In the genomic region with DNA sequence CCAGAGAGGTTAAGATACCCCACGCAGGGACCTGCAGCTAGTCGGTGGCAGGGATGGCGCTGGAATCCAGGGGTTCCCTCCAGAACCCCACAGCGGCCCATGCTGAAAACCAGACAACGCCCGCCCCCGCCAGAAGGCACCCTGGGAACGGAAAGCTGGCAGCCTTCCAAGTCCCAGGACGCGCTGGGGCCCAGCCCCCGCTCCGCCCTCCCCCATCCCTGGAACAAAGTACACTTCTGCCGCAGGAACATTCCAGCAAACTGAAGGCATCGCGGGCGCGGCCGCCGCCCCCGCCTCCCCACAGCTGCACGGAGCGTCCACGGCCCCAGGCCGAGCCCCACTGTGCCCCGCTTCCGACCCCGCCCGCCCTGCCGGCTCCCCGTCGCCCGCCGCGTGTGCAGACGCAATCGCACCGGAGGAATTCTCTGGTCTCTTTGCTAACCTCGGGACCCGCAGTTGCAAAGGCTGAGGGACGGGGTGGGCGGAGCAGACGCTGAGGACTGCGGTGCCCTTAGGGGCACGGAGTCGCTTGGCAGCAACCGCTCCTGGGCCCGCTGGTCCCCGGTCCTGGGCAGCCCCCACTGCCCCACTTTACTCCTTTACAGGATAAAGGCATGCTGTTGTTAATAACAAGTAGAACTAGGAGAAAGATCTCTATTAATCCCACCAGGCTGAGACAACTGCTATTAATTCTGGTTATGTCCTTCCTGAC, we compare ENCODE assay signal across 8 cellular contexts. TPM values are rescaled to one million over a fixed set of nuclear protein-coding genes. Genes with fewer than 3 reads are reported as not detected.
DNase-seq lines count a peak whose midpoint lies in the region; ATAC-seq and TF ChIP-seq lines count a peak whose summit lies in the region.

No MANE protein-coding gene starts in this region.

- no peak for TF ChIP-seq POLR2A in uterus (IDR thresholded peaks at IDR 0.05)

- 3% methylated on average over 40 of the region's 48 CpGs for WGBS in hepatocyte (ENCODE audit: low lambda C conversion rate, missing lambda C conversion rate)

- TF ChIP-seq CTCF in astrocyte of the cerebellum (IDR thresholded peaks at IDR 0.05; ENCODE audit: low read depth, low read length, missing control alignments) (no peak), hepatocyte (IDR thresholded peaks at IDR 0.05; ENCODE audit: poor library complexity) (no peak), uterus (IDR thresholded peaks at IDR 0.05) (no peak)

- CTCF ChIA-PET in CD4-positive, alpha-beta memory T cell (lab: Charles Lee; ENCODE audit: partially characterized antibody) = interaction anchor here (0.6 kb wide), 1 partner anchor 340 kb away, joined by 3 read pairs; no protein-coding TSS in a partner anchor

- peak overlapping the region; percentile 4 to 87 (median 75) for H3K4me3 Mint-ChIP-seq in CD4-positive, alpha-beta memory T cell
- peak overlapping the region; percentile 85 for H3K4me3 Mint-ChIP-seq in T-helper 17 cell

- H3K9me3 ChIP-seq in CD4-positive, alpha-beta memory T cell (ENCODE audit: control insufficient read depth in 1 of 2, low read length in 2 of 2) = no peaks in the 10 kb centered on the region
- H3K9me3 ChIP-seq in T-helper 17 cell (ENCODE audit: control insufficient read depth, low read length, poor library complexity, severe bottlenecking) = no peaks in the 10 kb centered on the region
- no peaks in the 10 kb centered on the region for H3K9me3 ChIP-seq in hepatocyte (ENCODE audit: low read depth)
- no peaks in the 10 kb centered on the region for H3K9me3 ChIP-seq in uterus

- H3K27ac Mint-ChIP-seq in CD4-positive, alpha-beta memory T cell = peak overlapping the region in 1 of 7 donors; percentile 14
- H3K27ac Mint-ChIP-seq in T-helper 17 cell = no peak overlapping the region

- H4K20me1 ChIP-seq in hepatocyte (ENCODE audit: insufficient read depth, poor library complexity, severe bottlenecking) = no peaks in the 10 kb centered on the region

- peak overlapping the region in 1 of 2 donors; percentile 13 for H3K4me3 ChIP-seq in CD4-positive, alpha-beta memory T cell (ENCODE audit: low read length in 2 of 2)
- H3K4me3 ChIP-seq in astrocyte of the cerebellum (ENCODE audit: low read depth, low read length) (peak overlapping the region; percentile 33), hepatocyte (no peak overlapping the region), uterus (peak overlapping the region; percentile 9 to 38)

- TF ChIP-seq EP300 in Ishikawa (IDR thresholded peaks at IDR 0.05; ENCODE audit: borderline replicate concordance) = peak; percentile 89

- H3K9me2 ChIP-seq in hepatocyte (replicated peaks; ENCODE audit: insufficient read depth) = no peaks in the 10 kb centered on the region

- H3K4me1 ChIP-seq in CD4-positive, alpha-beta memory T cell (ENCODE audit: insufficient read depth, low read length) = peaks cover 10% of the 10 kb centered on the region
- H3K4me1 ChIP-seq in hepatocyte (ENCODE audit: insufficient read depth) (peaks cover 24% of the 10 kb centered on the region), uterus (peaks cover 0 to 5% of the 10 kb centered on the region in 2 donors)

- H3K27ac ChIP-seq in CD4-positive, alpha-beta memory T cell (ENCODE audit: low read depth, low read length) = no peak overlapping the region
- H3K27ac ChIP-seq in hepatocyte = peak overlapping the region; percentile 94
- H3K27ac ChIP-seq in uterus = peak overlapping the region; percentile 73

- H3K36me3 Mint-ChIP-seq in CD4-positive, alpha-beta memory T cell = no peaks in the 10 kb centered on the region
- H3K36me3 Mint-ChIP-seq in T-helper 17 cell (ENCODE audit: low read depth) = peaks cover 10% of the 10 kb centered on the region

- in situ Hi-C loops in astrocyte of the cerebellum (cut with HindIII; ENCODE audit: low sequenced_read_pairs) = no loop called here

- no peak; the same call in 1 of the 2 replicates for TF ChIP-seq RAD21 in Ishikawa (IDR thresholded peaks at IDR 0.05; ENCODE audit: low read depth)

- no peaks in the 10 kb centered on the region for H3K79me2 ChIP-seq in hepatocyte

- intact Hi-C loops in CD4-positive, alpha-beta memory T cell (cut with micrococcal nuclease) = no loop called here
- intact Hi-C loops in uterus (cut with DNase I; ENCODE audit: low total_unique reads) = no loop called here

- H2AFZ ChIP-seq in hepatocyte = peak overlapping the region; percentile 55

- ATAC-seq in T-helper 17 cell = peak; percentile 75

- peak; percentile 28 to 43 (median 32) for DNase-seq in CD4-positive, alpha-beta memory T cell
- DNase-seq in T-helper 17 cell (peak; percentile 10 to 15 (median 12)), astrocyte of the cerebellum (ENCODE audit: low read depth) (no peak), hepatocyte (ENCODE audit: low spot score) (peak; percentile 96), putamen (ENCODE audit: low spot score) (peak; percentile 60), uterus (peak; percentile 84 to 89), amniotic stem cell (lab: John Stamatoyannopoulos, UW) (no peak)

- peaks cover 0 to under 1% (median 0%) of the 10 kb centered on the region in 8 donors for H3K9me3 Mint-ChIP-seq in CD4-positive, alpha-beta memory T cell

- peaks cover 9% of the 10 kb centered on the region for H3K27me3 ChIP-seq in CD4-positive, alpha-beta memory T cell (ENCODE audit: insufficient read depth, low read length)
- H3K27me3 ChIP-seq in hepatocyte (no peaks in the 10 kb centered on the region), uterus (no peaks in the 10 kb centered on the region)

- H3K27me3 Mint-ChIP-seq in CD4-positive, alpha-beta memory T cell = peaks cover 16 to 23% of the 10 kb centered on the region in 2 donors
- H3K27me3 Mint-ChIP-seq in T-helper 17 cell = peaks cover 30% of the 10 kb centered on the region

- H3K36me3 ChIP-seq in CD4-positive, alpha-beta memory T cell (ENCODE audit: insufficient read depth, low read length) = no peaks in the 10 kb centered on the region
- no peaks in the 10 kb centered on the region for H3K36me3 ChIP-seq in hepatocyte (replicated peaks; ENCODE audit: insufficient read depth, low read depth)
- no peaks in the 10 kb centered on the region for H3K36me3 ChIP-seq in uterus

- POLR2A ChIA-PET in CD4-positive, alpha-beta memory T cell (lab: Charles Lee; ENCODE audit: partially characterized antibody) = no interaction called here

- peak overlapping the region; percentile 73 for H3K4me2 ChIP-seq in hepatocyte

- H3K4me1 Mint-ChIP-seq in CD4-positive, alpha-beta memory T cell = peaks cover 2 to 13% (median 8%) of the 10 kb centered on the region in 4 donors
- peaks cover 10% of the 10 kb centered on the region for H3K4me1 Mint-ChIP-seq in T-helper 17 cell

TF ChIP-seq in Ishikawa, 13 proteins besides CTCF, POLR2A, EP300 and RAD21 (continues in another document):
- no peak for TF ChIP-seq ZBTB7A (IDR thresholded peaks at IDR 0.05; ENCODE audit: low read depth)
- TF ChIP-seq TEAD4 (IDR thresholded peaks at IDR 0.05) = peak; percentile 92
- TF ChIP-seq YY1 (IDR thresholded peaks at IDR 0.05; ENCODE audit: low read depth) = no peak
- TF ChIP-seq, protein P1, sequence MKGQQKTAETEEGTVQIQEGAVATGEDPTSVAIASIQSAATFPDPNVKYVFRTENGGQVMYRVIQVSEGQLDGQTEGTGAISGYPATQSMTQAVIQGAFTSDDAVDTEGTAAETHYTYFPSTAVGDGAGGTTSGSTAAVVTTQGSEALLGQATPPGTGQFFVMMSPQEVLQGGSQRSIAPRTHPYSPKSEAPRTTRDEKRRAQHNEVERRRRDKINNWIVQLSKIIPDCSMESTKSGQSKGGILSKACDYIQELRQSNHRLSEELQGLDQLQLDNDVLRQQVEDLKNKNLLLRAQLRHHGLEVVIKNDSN (IDR thresholded peaks at IDR 0.05) = 0 out of 2 replicates have a peak, but pooled peaks have one; percentile 4
- peak; percentile 87 for TF ChIP-seq MAX (IDR thresholded peaks at IDR 0.05)
- TF ChIP-seq TCF12 (IDR thresholded peaks at IDR 0.05; ENCODE audit: low read depth) = peak; percentile 94
- TF ChIP-seq TAF1 (IDR thresholded peaks at IDR 0.05; ENCODE audit: low read depth) = peak; percentile 38
- TF ChIP-seq CREB1 (IDR thresholded peaks at IDR 0.05; ENCODE audit: low read depth) = no peak
- TF ChIP-seq FOXM1 (IDR thresholded peaks at IDR 0.05; ENCODE audit: borderline replicate concordance, low read depth) = peak; percentile 63
- 0 out of 2 replicates have a peak, but pooled peaks have one; percentile 13 for TF ChIP-seq CEBPB (IDR thresholded peaks at IDR 0.05)
- TF ChIP-seq NFIC (IDR thresholded peaks at IDR 0.05) = peak; percentile 98

RNA-seq across cellular contexts. Expression of gene RNU6-1, which starts 44.8 kb away (rescaled TPM):
- not detected for total RNA-seq in CD4-positive, alpha-beta memory T cell
- not detected for polyA plus RNA-seq in CD4-positive, alpha-beta memory T cell
- total RNA-seq in T-helper 17 cell (not detected), hepatocyte (not detected in 2 replicates), uterus (not detected)
- polyA plus RNA-seq in hepatocyte = not detected in 2 replicates

RNA-seq across cellular contexts. Expression of gene SKOR1, which starts 59.4 kb away (rescaled TPM):
- under 1 TPM; 0.30 to 0.38 TPM for total RNA-seq in CD4-positive, alpha-beta memory T cell
- under 1 TPM in 1 of 2 donors, not detected in 1; 0.09 TPM for polyA plus RNA-seq in CD4-positive, alpha-beta memory T cell
- total RNA-seq in T-helper 17 cell = 1 to 10 TPM; 2.2 to 2.7 TPM
- 0.12 and 0.23 TPM in 2 replicates for total RNA-seq in hepatocyte
- polyA plus RNA-seq in hepatocyte = 0.26 and 0.52 TPM in 2 replicates
- 1 to 10 TPM in 1 of 4 donors, under 1 TPM in 2, not detected in 1; 0.35 to 1.7 (median 0.77) TPM for total RNA-seq in uterus

Comparison
In these comparisons a context has a peak if more than half of its experiments do, and no peak if none do; other contexts are left out.
1. DNase-seq: peak in CD4-positive, alpha-beta memory T cell (5 of 5), T-helper 17 cell (3 of 3), hepatocyte (single experiment), putamen (single experiment) and uterus (2 of 2); none in astrocyte of the cerebellum (single experiment) and amniotic stem cell (single experiment).